8 cellular contexts compared by ENCODE assay signal in genomic region chr6:109096198-109096597, GRCh38. TPM values are rescaled to one million over a fixed set of nuclear protein-coding genes. Genes with fewer than 3 reads are reported as not detected.
A peak's percentile ranks its signal among the peaks of the same experiment; 100 is the strongest.
DNase-seq lines count a peak whose midpoint lies in the region; ATAC-seq and TF ChIP-seq lines count a peak whose summit lies in the region.

No MANE protein-coding gene starts in this region.

- 39 to 52% (median 45%) methylated on average over 6 of the region's 6 CpGs for WGBS in stomach, 5 donors

- DNase-seq in activated CD4-positive, alpha-beta T cell treated with anti-CD3 and anti-CD28 coated beads for 36 hours = no peak
- DNase-seq in activated CD4-positive, alpha-beta T cell treated with anti-CD3 and anti-CD28 coated beads, Interleukin-2, amount 50 U/mL, for 48 hours = no peak
- no peak for DNase-seq in stomach
- DNase-seq in activated gamma-delta T cell treated with Interleukin-2 at 50 U/mL for 16 hours = no peak
- DNase-seq in mucosa of gallbladder (ENCODE audit: low spot score) = no peak
- no peak for DNase-seq in AG08396 (ENCODE audit: low spot score)

- peaks cover 41% of the 10 kb centered on the region for H3K4me1 Mint-ChIP-seq in activated CD4-positive, alpha-beta T cell treated with anti-CD3 and anti-CD28 coated beads for 36 hours

- TF ChIP-seq CTCF in VCaP (conservative IDR thresholded peaks at IDR 0.05) (no peak), stomach (IDR thresholded peaks at IDR 0.05) (no peak)

- H3K27ac ChIP-seq in VCaP (peak overlapping the region; percentile 90), stomach (peak overlapping the region in 4 of 5 donors; percentile 97 to 99 (median 98))

- H3K27me3 Mint-ChIP-seq in activated CD4-positive, alpha-beta T cell treated with anti-CD3 and anti-CD28 coated beads for 36 hours = no peaks in the 10 kb centered on the region

- intact Hi-C loops in activated CD4-positive, alpha-beta T cell treated with anti-CD3 and anti-CD28 coated beads for 36 hours (cut with DNase I, micrococcal nuclease) = no loop called here
- intact Hi-C loops in stomach (cut with DNase I; ENCODE audit: low total_unique reads) = no loop called here

- H3K27ac Mint-ChIP-seq in activated CD4-positive, alpha-beta T cell treated with anti-CD3 and anti-CD28 coated beads for 36 hours = peak overlapping the region; percentile 73

- H3K4me3 Mint-ChIP-seq in activated CD4-positive, alpha-beta T cell treated with anti-CD3 and anti-CD28 coated beads for 36 hours = peak overlapping the region; percentile 91

- TF ChIP-seq EP300 in stomach (IDR thresholded peaks at IDR 0.05) = no peak

- H3K36me3 ChIP-seq in stomach = peaks cover 0 to 8% (median 0%) of the 10 kb centered on the region in 4 donors

- H3K36me3 Mint-ChIP-seq in activated CD4-positive, alpha-beta T cell treated with anti-CD3 and anti-CD28 coated beads for 36 hours (ENCODE audit: low read depth) = peaks cover 11% of the 10 kb centered on the region

- TF ChIP-seq POLR2A in stomach (IDR thresholded peaks at IDR 0.05) = no peak

- H3K9me3 Mint-ChIP-seq in activated CD4-positive, alpha-beta T cell treated with anti-CD3 and anti-CD28 coated beads for 36 hours (ENCODE audit: low read depth) = no peaks in the 10 kb centered on the region

- H3K4me1 ChIP-seq in stomach = peaks cover 13 to 42% (median 23%) of the 10 kb centered on the region in 4 donors

- CTCF ChIA-PET in activated CD4-positive, alpha-beta T cell treated with anti-CD3 and anti-CD28 coated beads for 36 hours (lab: Charles Lee) = interaction anchor here (1.5 kb wide), 1 partner anchor 287 kb away, joined by 5 read pairs; no protein-coding TSS in a partner anchor

- H3K4me3 ChIP-seq in iPS-11a (ENCODE audit: low read depth, low read length) (peak overlapping the region; percentile 85), stomach (peak overlapping the region; percentile 60 to 75 (median 68))

- ATAC-seq in activated CD4-positive, alpha-beta T cell treated with anti-CD3 and anti-CD28 coated beads for 36 hours = no peak

- no peaks in the 10 kb centered on the region for H3K9me3 ChIP-seq in stomach

- POLR2A ChIA-PET in activated CD4-positive, alpha-beta T cell treated with anti-CD3 and anti-CD28 coated beads for 36 hours (lab: Charles Lee) = interaction anchor here (0.6 kb wide), 1 partner anchor 461 kb away, joined by 3 read pairs; no protein-coding TSS in a partner anchor

- no peaks in the 10 kb centered on the region for H3K27me3 ChIP-seq in stomach

RNA-seq across cellular contexts. Expression of gene CEP57L1, which starts 0.9 kb away (rescaled TPM):
- 10 to 100 TPM; 23.8 to 36.9 TPM for total RNA-seq in activated CD4-positive, alpha-beta T cell treated with anti-CD3 and anti-CD28 coated beads for 36 hours
- total RNA-seq in stomach (10 to 100 TPM in 4 of 5 donors, not detected in 1; 13.8 to 63.6 (median 29.4) TPM), mucosa of gallbladder (11.5 TPM)
- polyA plus RNA-seq in stomach = 10 to 100 TPM in 1 of 3 donors, 1 to 10 TPM in 2; 4.5 to 10.3 (median 6.1) TPM

RNA-seq across cellular contexts. Expression of gene SESN1, which starts 1.6 kb away (rescaled TPM):
- 10 to 100 TPM in 1 of 2 experiments, 1 to 10 TPM in 1; 9.7 to 10.0 TPM for total RNA-seq in activated CD4-positive, alpha-beta T cell treated with anti-CD3 and anti-CD28 coated beads for 36 hours
- total RNA-seq in stomach = 100 to 1,000 TPM in 2 of 5 donors, 10 to 100 TPM in 3; 11.0 to 201 (median 40.2) TPM
- polyA plus RNA-seq in stomach = 10 to 100 TPM; 20.7 to 38.5 (median 28.1) TPM
- 33.1 TPM for total RNA-seq in mucosa of gallbladder
